Comparison of ENCODE assay signal across 13 cellular contexts in genomic region chr2:109207201-109207600, GRCh38.
DNase-seq lines count a peak whose midpoint lies in the region; FAIRE-seq and TF ChIP-seq lines count a peak whose summit lies in the region.
"Had no signal": no experiment of that assay in that cellular context is flagged by ENCODE, and none has a peak within 500 bp of the region (broad histone marks: within the 10 kb centered on the region; RNA-seq: fewer than 3 reads in every experiment).

No MANE protein-coding gene starts in this region.

- H3K36me3 Mint-ChIP-seq in brain, result no peaks in the 10 kb centered on the region
- H3K36me3 Mint-ChIP-seq: CD4-positive, alpha-beta memory T cell had no signal

- H3K27me3 Mint-ChIP-seq in brain, result no peaks in the 10 kb centered on the region

- no peaks in the 10 kb centered on the region for H3K36me3 ChIP-seq in Karpas-422 (ENCODE audit: insufficient read depth, low read length)

- no peak for FAIRE-seq in frontal cortex (lab: Jason Lieb, UNC)

- peaks cover 0 to 5% (median 0%) of the 10 kb centered on the region in 5 experiments for H3K9me3 Mint-ChIP-seq in brain

- no peaks in the 10 kb centered on the region for H3K79me2 ChIP-seq in Karpas-422 (ENCODE audit: low read length)

- no peaks in the 10 kb centered on the region for H3K9me2 ChIP-seq in Karpas-422 (replicated peaks; ENCODE audit: insufficient read depth, low read length)

- no peak overlapping the region for H3K27ac ChIP-seq in Karpas-422 (ENCODE audit: low read length)
- H3K27ac ChIP-seq: C4-2B, KMS-11 had no signal

- H3K27ac Mint-ChIP-seq in brain, result peak overlapping the region; percentile 18 to 99 (median 93)
- H3K27ac Mint-ChIP-seq: CD4-positive, alpha-beta memory T cell had no signal

- no peaks in the 10 kb centered on the region for H4K20me1 ChIP-seq in Karpas-422 (ENCODE audit: insufficient read depth, low read depth, low read length)

- H3K4me3 ChIP-seq in Karpas-422 (ENCODE audit: low read length), result no peak overlapping the region

- DNase-seq in NCI-H748 (lab: John Stamatoyannopoulos, UW; ENCODE audit: unreplicated experiment) (peak; percentile 4), NCI-H748 treated with DMSO at 0.1 percent for 48 hours (lab: John Stamatoyannopoulos, UW) (no peak), Karpas-422 (no peak), dedifferentiated amniotic fluid mesenchymal stem cell (ENCODE audit: extremely low spot score) (no peak), NCI-H524 (lab: John Stamatoyannopoulos, UW) (no peak), frontal cortex (ENCODE audit: low spot score in 2 of 2) (no peak)
- DNase-seq: ACHN, DND-41, GDM1 had no signal

- peaks cover 72% of the 10 kb centered on the region for H3K4me1 ChIP-seq in Karpas-422 (ENCODE audit: low read length)

- H2AFZ ChIP-seq in Karpas-422 (ENCODE audit: low read length), result no peak overlapping the region

- no peak overlapping the region for H3K9ac ChIP-seq in Karpas-422 (ENCODE audit: low read length)
- H3K9ac ChIP-seq: KMS-11 had no signal

- peak overlapping the region; percentile 42 for H3K4me2 ChIP-seq in Karpas-422 (ENCODE audit: low read depth, low read length, poor library complexity, severe bottlenecking)
- H3K4me2 ChIP-seq: KMS-11 had no signal

- peaks cover 77% of the 10 kb centered on the region for H3K4me1 Mint-ChIP-seq in brain

- H3K9me3 ChIP-seq in Karpas-422 (ENCODE audit: low read length), result no peaks in the 10 kb centered on the region

- no peaks in the 10 kb centered on the region for H3K27me3 ChIP-seq in Karpas-422 (ENCODE audit: low read length)

- peak overlapping the region in 3 of 5 experiments; percentile 43 to 73 (median 54) for H3K4me3 Mint-ChIP-seq in brain
- H3K4me3 Mint-ChIP-seq: CD4-positive, alpha-beta memory T cell had no signal

- no peak for TF ChIP-seq CTCF in brain (conservative IDR thresholded peaks at IDR 0.05)
